10 cellular contexts compared by ENCODE assay signal in the genomic region with DNA sequence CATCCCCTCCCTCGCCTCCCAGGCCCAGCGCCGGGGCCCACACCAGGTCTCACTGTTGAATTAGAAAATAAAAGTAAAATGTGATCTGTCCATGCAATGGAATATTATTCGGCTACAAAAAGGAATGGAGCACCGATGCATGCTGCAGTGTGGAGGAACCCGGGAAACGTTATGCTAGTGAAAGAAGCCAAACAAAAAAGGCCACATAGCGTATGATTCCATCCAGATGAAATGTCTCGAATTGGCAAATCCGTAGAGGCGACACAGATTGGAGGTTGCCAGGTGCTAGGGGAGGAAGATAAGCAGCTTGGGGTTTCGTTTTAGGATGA. TPM values are rescaled to one million over a fixed set of nuclear protein-coding genes. Genes with fewer than 3 reads are reported as not detected.
A peak's percentile ranks its signal among the peaks of the same experiment; 100 is the strongest.
DNase-seq lines count a peak whose midpoint lies in the region; ATAC-seq and TF ChIP-seq lines count a peak whose summit lies in the region.
"Had no signal": no experiment of that assay in that cellular context is flagged by ENCODE, and none has a peak within 500 bp of the region (broad histone marks: within the 10 kb centered on the region; RNA-seq: fewer than 3 reads in every experiment).

No MANE protein-coding gene starts in this region.

- DNase-seq in A673 (ENCODE audit: low spot score) (no peak), midbrain (lab: John Stamatoyannopoulos, UW) (no peak), 8988T (no peak), DMS153 (lab: John Stamatoyannopoulos, UW) (no peak)
- DNase-seq in Jurkat, Clone E6-1 (ENCODE audit: low read depth, low spot score): no peak
- no peak for DNase-seq in central memory CD8-positive, alpha-beta T cell (ENCODE audit: low spot score in 2 of 2)
- DNase-seq in naive thymus-derived CD8-positive, alpha-beta T cell: no peak
- DNase-seq: activated CD4-positive, alpha-beta T cell treated with anti-CD3 and anti-CD28 coated beads for 48 hours; stimulated activated CD4-positive, alpha-beta T cell treated with anti-CD3 and anti-CD28 coated beads, Interleukin-4, amount 100 ng/mL, for 1 hour had no signal

- H3K27me3 ChIP-seq in A673 (replicated peaks; ENCODE audit: insufficient read depth, low read depth, low read length, poor library complexity): no peaks in the 10 kb centered on the region

- CTCF ChIA-PET in A673 (lab: Charles Lee): no interaction called here

- peak overlapping the region; percentile 59 for H3K4me3 ChIP-seq in A673 (ENCODE audit: low read depth, low read length, poor library complexity, severe bottlenecking)
- H3K4me3 ChIP-seq in Jurkat, Clone E6-1 (ENCODE audit: low read length): peak overlapping the region; percentile 58

- H3K27ac ChIP-seq in A673 (ENCODE audit: low read depth, low read length, poor library complexity, severe bottlenecking): peak overlapping the region; percentile 82

- H3K4me1 Mint-ChIP-seq in central memory CD8-positive, alpha-beta T cell: peaks cover 34% of the 10 kb centered on the region
- H3K4me1 Mint-ChIP-seq in naive thymus-derived CD8-positive, alpha-beta T cell: peaks cover 18 to 36% (median 33%) of the 10 kb centered on the region in 4 donors

- no peak for ATAC-seq in central memory CD8-positive, alpha-beta T cell (replicated peaks; ENCODE audit: extremely low read depth, poor library complexity, severe bottlenecking)
- no peak for ATAC-seq in naive thymus-derived CD8-positive, alpha-beta T cell
- no peak for ATAC-seq in HG02884 (IDR thresholded peaks at IDR 0.05; ENCODE audit: unreplicated experiment)

- H3K36me3 ChIP-seq in A673 (ENCODE audit: insufficient read depth, low read length, poor library complexity, severe bottlenecking): no peaks in the 10 kb centered on the region

- no peaks in the 10 kb centered on the region for H3K27me3 Mint-ChIP-seq in central memory CD8-positive, alpha-beta T cell
- peaks cover 0 to 4% (median 3%) of the 10 kb centered on the region in 5 donors for H3K27me3 Mint-ChIP-seq in naive thymus-derived CD8-positive, alpha-beta T cell

- H3K4me1 ChIP-seq in A673 (ENCODE audit: insufficient read depth, low read length, poor library complexity, severe bottlenecking): peaks cover 12% of the 10 kb centered on the region

- intact Hi-C loops in A673 (cut with micrococcal nuclease; ENCODE audit: unreplicated experiment): loop anchor here (5.0 kb wide), 2 partner anchors 135 kb away; no protein-coding TSS in a partner anchor

- BruUV-seq in A673 (replicated peaks; lab: Mats Ljungman, UMichigan): no TSS peak

- H3K36me3 Mint-ChIP-seq in central memory CD8-positive, alpha-beta T cell (ENCODE audit: insufficient read depth): peaks cover 11% of the 10 kb centered on the region
- H3K36me3 Mint-ChIP-seq in naive thymus-derived CD8-positive, alpha-beta T cell: peaks cover 0 to 3% (median 0%) of the 10 kb centered on the region in 3 donors

- 0 out of 2 replicates have a peak, but pooled peaks have one; percentile 4 for TF ChIP-seq CTCF in A673 (conservative IDR thresholded peaks at IDR 0.05; ENCODE audit: low read depth, low read length)

- peak overlapping the region; percentile 57 for H3K27ac Mint-ChIP-seq in central memory CD8-positive, alpha-beta T cell (ENCODE audit: low read depth)
- peak overlapping the region in 7 of 10 donors; percentile 15 to 86 (median 81) for H3K27ac Mint-ChIP-seq in naive thymus-derived CD8-positive, alpha-beta T cell

- no peaks in the 10 kb centered on the region for H3K9me3 Mint-ChIP-seq in central memory CD8-positive, alpha-beta T cell
- H3K9me3 Mint-ChIP-seq in naive thymus-derived CD8-positive, alpha-beta T cell: no peaks in the 10 kb centered on the region

- H3K9me3 ChIP-seq in A673 (ENCODE audit: low read depth, low read length, poor library complexity, severe bottlenecking): no peaks in the 10 kb centered on the region

- peak overlapping the region; percentile 85 for H3K4me3 Mint-ChIP-seq in central memory CD8-positive, alpha-beta T cell
- peak overlapping the region; percentile 77 to 92 (median 87) for H3K4me3 Mint-ChIP-seq in naive thymus-derived CD8-positive, alpha-beta T cell

- POLR2A ChIA-PET in A673 (lab: Charles Lee; ENCODE audit: low non-redundant PET): no interaction called here
- POLR2A ChIA-PET in naive thymus-derived CD8-positive, alpha-beta T cell (lab: Charles Lee): no interaction called here

RNA-seq across cellular contexts. Expression of gene ADCY9, which starts 1.0 kb away (rescaled TPM):
- 7.0 and 8.8 TPM in 2 replicates for total RNA-seq in A673 (2021)
- 2.2 TPM for polyA plus RNA-seq in Jurkat, Clone E6-1 (2012; ENCODE audit: insufficient read depth, insufficient read length)
- total RNA-seq in naive thymus-derived CD8-positive, alpha-beta T cell: 1 to 10 TPM; 6.2 to 6.5 TPM
- polyA plus RNA-seq in naive thymus-derived CD8-positive, alpha-beta T cell: under 1 TPM; 0.20 to 0.75 (median 0.71) TPM
